ENCODE assay signal across 2 cellular contexts in the genomic region with DNA sequence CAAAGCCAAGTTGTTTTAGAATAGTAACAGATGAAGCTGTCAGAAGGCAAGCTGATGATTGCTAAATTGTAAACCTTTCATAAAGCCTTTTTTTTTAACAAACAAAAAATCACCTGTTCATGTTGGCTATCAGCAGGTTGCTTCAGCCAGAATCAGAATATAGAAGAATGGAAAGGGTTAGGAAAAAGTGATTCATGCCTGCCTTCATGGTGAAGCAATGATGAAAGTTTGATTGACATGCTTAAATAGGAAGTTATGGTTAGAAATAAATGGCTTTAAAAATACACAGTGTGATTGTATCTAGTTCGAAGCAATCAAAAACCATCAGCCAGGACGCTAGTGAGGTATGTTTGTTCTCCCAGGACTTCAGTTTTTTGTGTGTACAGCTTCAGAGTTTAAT.
TF ChIP-seq lines count a peak whose summit lies in the region.

No MANE protein-coding gene starts in this region.

TF ChIP-seq in liver, 16 proteins besides CTCF, POLR2A, EP300 and RAD21:
- TF ChIP-seq, protein P1, sequence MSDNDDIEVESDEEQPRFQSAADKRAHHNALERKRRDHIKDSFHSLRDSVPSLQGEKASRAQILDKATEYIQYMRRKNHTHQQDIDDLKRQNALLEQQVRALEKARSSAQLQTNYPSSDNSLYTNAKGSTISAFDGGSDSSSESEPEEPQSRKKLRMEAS (IDR thresholded peaks at IDR 0.05) = no peak
- peak; percentile 82 to 88 for TF ChIP-seq JUND (IDR thresholded peaks at IDR 0.05)
- TF ChIP-seq, protein P2, sequence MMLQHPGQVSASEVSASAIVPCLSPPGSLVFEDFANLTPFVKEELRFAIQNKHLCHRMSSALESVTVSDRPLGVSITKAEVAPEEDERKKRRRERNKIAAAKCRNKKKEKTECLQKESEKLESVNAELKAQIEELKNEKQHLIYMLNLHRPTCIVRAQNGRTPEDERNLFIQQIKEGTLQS (IDR thresholded peaks at IDR 0.05) = peak; percentile 33
TF ChIP-seq in liver: peak in this region for 2.

TF ChIP-seq in HepG2, 621 proteins besides CTCF, POLR2A, EP300 and RAD21:
- TF ChIP-seq HES4 (CRISPR knock-in tag; IDR thresholded peaks at IDR 0.05; ENCODE audit: borderline replicate concordance) (no peak), NONO (IDR thresholded peaks at IDR 0.05) (no peak), NONO (CRISPR knock-in tag; conservative IDR thresholded peaks at IDR 0.05) (no peak), CBFB (CRISPR knock-in tag; IDR thresholded peaks at IDR 0.05) (no peak), MZF1 (CRISPR knock-in tag; IDR thresholded peaks at IDR 0.05; ENCODE audit: borderline replicate concordance) (no peak), THYN1 (CRISPR knock-in tag; IDR thresholded peaks at IDR 0.05; ENCODE audit: borderline replicate concordance, low read depth) (no peak), TGIF2 (CRISPR knock-in tag; IDR thresholded peaks at IDR 0.05) (no peak), SP4 (CRISPR knock-in tag; IDR thresholded peaks at IDR 0.05) (no peak)
- TF ChIP-seq, protein P3, sequence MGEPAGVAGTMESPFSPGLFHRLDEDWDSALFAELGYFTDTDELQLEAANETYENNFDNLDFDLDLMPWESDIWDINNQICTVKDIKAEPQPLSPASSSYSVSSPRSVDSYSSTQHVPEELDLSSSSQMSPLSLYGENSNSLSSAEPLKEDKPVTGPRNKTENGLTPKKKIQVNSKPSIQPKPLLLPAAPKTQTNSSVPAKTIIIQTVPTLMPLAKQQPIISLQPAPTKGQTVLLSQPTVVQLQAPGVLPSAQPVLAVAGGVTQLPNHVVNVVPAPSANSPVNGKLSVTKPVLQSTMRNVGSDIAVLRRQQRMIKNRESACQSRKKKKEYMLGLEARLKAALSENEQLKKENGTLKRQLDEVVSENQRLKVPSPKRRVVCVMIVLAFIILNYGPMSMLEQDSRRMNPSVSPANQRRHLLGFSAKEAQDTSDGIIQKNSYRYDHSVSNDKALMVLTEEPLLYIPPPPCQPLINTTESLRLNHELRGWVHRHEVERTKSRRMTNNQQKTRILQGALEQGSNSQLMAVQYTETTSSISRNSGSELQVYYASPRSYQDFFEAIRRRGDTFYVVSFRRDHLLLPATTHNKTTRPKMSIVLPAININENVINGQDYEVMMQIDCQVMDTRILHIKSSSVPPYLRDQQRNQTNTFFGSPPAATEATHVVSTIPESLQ (CRISPR knock-in tag; conservative IDR thresholded peaks at IDR 0.05) = no peak
- TF ChIP-seq, protein P4, sequence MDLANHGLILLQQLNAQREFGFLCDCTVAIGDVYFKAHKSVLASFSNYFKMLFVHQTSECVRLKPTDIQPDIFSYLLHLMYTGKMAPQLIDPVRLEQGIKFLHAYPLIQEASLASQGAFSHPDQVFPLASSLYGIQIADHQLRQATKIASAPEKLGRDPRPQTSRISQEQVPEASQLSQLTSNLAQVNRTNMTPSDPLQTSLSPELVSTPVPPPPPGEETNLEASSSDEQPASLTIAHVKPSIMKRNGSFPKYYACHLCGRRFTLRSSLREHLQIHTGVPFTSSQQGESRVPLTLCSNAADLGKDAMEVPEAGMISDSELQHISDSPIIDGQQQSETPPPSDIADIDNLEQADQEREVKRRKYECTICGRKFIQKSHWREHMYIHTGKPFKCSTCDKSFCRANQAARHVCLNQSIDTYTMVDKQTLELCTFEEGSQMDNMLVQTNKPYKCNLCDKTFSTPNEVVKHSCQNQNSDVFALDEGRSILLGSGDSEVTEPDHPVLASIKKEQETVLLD (CRISPR knock-in tag; IDR thresholded peaks at IDR 0.05; ENCODE audit: low read depth) = no peak
- TF ChIP-seq, protein P5, sequence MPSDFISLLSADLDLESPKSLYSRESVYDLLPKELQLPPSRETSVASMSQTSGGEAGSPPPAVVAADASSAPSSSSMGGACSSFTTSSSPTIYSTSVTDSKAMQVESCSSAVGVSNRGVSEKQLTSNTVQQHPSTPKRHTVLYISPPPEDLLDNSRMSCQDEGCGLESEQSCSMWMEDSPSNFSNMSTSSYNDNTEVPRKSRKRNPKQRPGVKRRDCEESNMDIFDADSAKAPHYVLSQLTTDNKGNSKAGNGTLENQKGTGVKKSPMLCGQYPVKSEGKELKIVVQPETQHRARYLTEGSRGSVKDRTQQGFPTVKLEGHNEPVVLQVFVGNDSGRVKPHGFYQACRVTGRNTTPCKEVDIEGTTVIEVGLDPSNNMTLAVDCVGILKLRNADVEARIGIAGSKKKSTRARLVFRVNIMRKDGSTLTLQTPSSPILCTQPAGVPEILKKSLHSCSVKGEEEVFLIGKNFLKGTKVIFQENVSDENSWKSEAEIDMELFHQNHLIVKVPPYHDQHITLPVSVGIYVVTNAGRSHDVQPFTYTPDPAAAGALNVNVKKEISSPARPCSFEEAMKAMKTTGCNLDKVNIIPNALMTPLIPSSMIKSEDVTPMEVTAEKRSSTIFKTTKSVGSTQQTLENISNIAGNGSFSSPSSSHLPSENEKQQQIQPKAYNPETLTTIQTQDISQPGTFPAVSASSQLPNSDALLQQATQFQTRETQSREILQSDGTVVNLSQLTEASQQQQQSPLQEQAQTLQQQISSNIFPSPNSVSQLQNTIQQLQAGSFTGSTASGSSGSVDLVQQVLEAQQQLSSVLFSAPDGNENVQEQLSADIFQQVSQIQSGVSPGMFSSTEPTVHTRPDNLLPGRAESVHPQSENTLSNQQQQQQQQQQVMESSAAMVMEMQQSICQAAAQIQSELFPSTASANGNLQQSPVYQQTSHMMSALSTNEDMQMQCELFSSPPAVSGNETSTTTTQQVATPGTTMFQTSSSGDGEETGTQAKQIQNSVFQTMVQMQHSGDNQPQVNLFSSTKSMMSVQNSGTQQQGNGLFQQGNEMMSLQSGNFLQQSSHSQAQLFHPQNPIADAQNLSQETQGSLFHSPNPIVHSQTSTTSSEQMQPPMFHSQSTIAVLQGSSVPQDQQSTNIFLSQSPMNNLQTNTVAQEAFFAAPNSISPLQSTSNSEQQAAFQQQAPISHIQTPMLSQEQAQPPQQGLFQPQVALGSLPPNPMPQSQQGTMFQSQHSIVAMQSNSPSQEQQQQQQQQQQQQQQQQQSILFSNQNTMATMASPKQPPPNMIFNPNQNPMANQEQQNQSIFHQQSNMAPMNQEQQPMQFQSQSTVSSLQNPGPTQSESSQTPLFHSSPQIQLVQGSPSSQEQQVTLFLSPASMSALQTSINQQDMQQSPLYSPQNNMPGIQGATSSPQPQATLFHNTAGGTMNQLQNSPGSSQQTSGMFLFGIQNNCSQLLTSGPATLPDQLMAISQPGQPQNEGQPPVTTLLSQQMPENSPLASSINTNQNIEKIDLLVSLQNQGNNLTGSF (CRISPR knock-in tag; IDR thresholded peaks at IDR 0.05) = no peak
